ENCODE assay signal across 21 cellular contexts in genomic region chr2:146602383-146602782, GRCh38.
A peak's percentile ranks its signal among the peaks of the same experiment; 100 is the strongest.
DNase-seq lines count a peak whose midpoint lies in the region; ATAC-seq and TF ChIP-seq lines count a peak whose summit lies in the region.
"Had no signal": no experiment of that assay in that cellular context is flagged by ENCODE, and none has a peak within 500 bp of the region (broad histone marks: within the 10 kb centered on the region; RNA-seq: fewer than 3 reads in every experiment).

No MANE protein-coding gene starts in this region.

- no peak overlapping the region for H3K4me3 ChIP-seq in PC-3 (ENCODE audit: low read length)
- H3K4me3 ChIP-seq in choroid plexus epithelial cell (ENCODE audit: low read depth, low read length), result no peak overlapping the region
- H3K4me3 ChIP-seq: GM12878, ovary had no signal

- DNase-seq in AG20443 (ENCODE audit: low spot score) (peak; percentile 37), PC-3 (peak; percentile 22), choroid plexus epithelial cell (ENCODE audit: low read depth) (peak; percentile 74), kidney tubule cell (ENCODE audit: low spot score) (peak; percentile 23), NOMO-1 (lab: John Stamatoyannopoulos, UW; ENCODE audit: unreplicated experiment in 2 of 2) (no peak), hepatic stellate cell (ENCODE audit: low spot score) (no peak)
- DNase-seq: activated CD4-positive, alpha-beta T cell treated with anti-CD3 and anti-CD28 coated beads for 1 hour; activated CD8-positive, alpha-beta memory T cell treated with anti-CD3 and anti-CD28 coated beads, Interleukin-2, amount 50 U/mL, for 4 hours; activated gamma-delta T cell treated with Interleukin-2 at 50 U/mL for 16 hours; anterior cingulate cortex; Calu3; NCI-H1930; ovary; SHP77 treated with DMSO at 0.1 percent for 48 hours; stimulated activated CD4-positive, alpha-beta T cell treated with anti-CD3 and anti-CD28 coated beads, Interleukin-2, amount 100 ng/mL, for 48 hours; T-helper 17 cell had no signal

- TF ChIP-seq CTCF in PC-3 (conservative IDR thresholded peaks at IDR 0.05; ENCODE audit: low read depth, low read length) (no peak), choroid plexus epithelial cell (conservative IDR thresholded peaks at IDR 0.05; ENCODE audit: low read depth, low read length) (no peak)

- H3K4me1 ChIP-seq in PC-3 (ENCODE audit: insufficient read depth, low read length), result peaks cover 7% of the 10 kb centered on the region

- H3K9me2 ChIP-seq in PC-3 (replicated peaks; ENCODE audit: low read length), result no peaks in the 10 kb centered on the region; the same call in 1 of the 2 replicates

- intact Hi-C loops in PC-3 (cut with micrococcal nuclease), result no loop called here

- H2AFZ ChIP-seq in PC-3 (ENCODE audit: low read length), result no peak overlapping the region

- no peaks in the 10 kb centered on the region for H3K27me3 ChIP-seq in PC-3 (ENCODE audit: low read length)
- H3K27me3 ChIP-seq: ovary had no signal

- CTCF ChIA-PET in PC-3 (lab: Charles Lee), result no interaction called here

- H3F3A ChIP-seq in PC-3 (ENCODE audit: low read length, unreplicated experiment), result no peaks in the 10 kb centered on the region

- no peaks in the 10 kb centered on the region for H3K9me3 ChIP-seq in PC-3 (ENCODE audit: low read length)
- H3K9me3 ChIP-seq: ovary had no signal

- no peak overlapping the region for H3K9ac ChIP-seq in PC-3 (ENCODE audit: low read length)

- H3K27ac ChIP-seq in PC-3 (ENCODE audit: low read length), result no peak overlapping the region
- H3K27ac ChIP-seq: ovary had no signal

- no TSS peak for BruUV-seq in PC-3 (replicated peaks; lab: Mats Ljungman, UMichigan)

- no peak overlapping the region for H3K4me2 ChIP-seq in PC-3 (ENCODE audit: low read length)

- H4K20me1 ChIP-seq in PC-3 (ENCODE audit: low read length), result no peaks in the 10 kb centered on the region

- no peaks in the 10 kb centered on the region for H3K79me2 ChIP-seq in PC-3 (ENCODE audit: low read length)

- ATAC-seq in PC-3, result no peak
- no peak for ATAC-seq in GM19452 (IDR thresholded peaks at IDR 0.05; ENCODE audit: unreplicated experiment)
- ATAC-seq in GM18861 (IDR thresholded peaks at IDR 0.05; ENCODE audit: unreplicated experiment), result no peak
- ATAC-seq: esophagus mucosa, GM12878, left lobe of liver, T-helper 17 cell had no signal

- H3K36me3 ChIP-seq in PC-3 (ENCODE audit: low read depth, low read length), result no peaks in the 10 kb centered on the region
- H3K36me3 ChIP-seq: ovary had no signal

- POLR2A ChIA-PET in PC-3 (lab: Charles Lee; ENCODE audit: unreplicated experiment), result interaction anchor here (0.5 kb wide), 1 partner anchor 31 kb away, joined by 3 read pairs; no protein-coding TSS in a partner anchor

Comparison
In these comparisons a context has a peak if more than half of its experiments do, and no peak if none do; other contexts are left out.
1. DNase-seq: peak in AG20443 (single experiment), PC-3 (single experiment), choroid plexus epithelial cell (single experiment) and kidney tubule cell (single experiment); none in NOMO-1 (0 of 2) and hepatic stellate cell (single experiment).